In genomic region chr4:7103599-7104365, GRCh38 we compare ENCODE assay signal across 1 cellular context.
TF ChIP-seq lines count a peak whose summit lies in the region.

No MANE protein-coding gene starts in this region.

TF ChIP-seq in HepG2, 621 proteins besides CTCF, POLR2A, EP300 and RAD21 (continued from another document and continues in another):
- TF ChIP-seq ZHX1 (CRISPR knock-in tag; IDR thresholded peaks at IDR 0.05; ENCODE audit: low read depth) = 0 out of 2 replicates have a peak, but pooled peaks have one; percentile 52
- no peak; the same call in 1 of the 2 replicates for TF ChIP-seq HINFP (CRISPR knock-in tag; IDR thresholded peaks at IDR 0.05; ENCODE audit: low read depth)
- TF ChIP-seq CENPT (CRISPR knock-in tag; IDR thresholded peaks at IDR 0.05; ENCODE audit: low read depth) = no peak
- TF ChIP-seq PATZ1 (CRISPR knock-in tag; IDR thresholded peaks at IDR 0.05) = 0 out of 2 replicates have a peak, but pooled peaks have one; percentile 17
- TF ChIP-seq HHEX (CRISPR knock-in tag; IDR thresholded peaks at IDR 0.05) = no peak
- no peak for TF ChIP-seq ZNF543 (CRISPR knock-in tag; IDR thresholded peaks at IDR 0.05)
- no peak for TF ChIP-seq HDAC6 (IDR thresholded peaks at IDR 0.05; ENCODE audit: low read depth, low read length)
- TF ChIP-seq ZNF260 (CRISPR knock-in tag; IDR thresholded peaks at IDR 0.05; ENCODE audit: borderline replicate concordance, low read depth) = 0 out of 2 replicates have a peak, but pooled peaks have one; percentile 49
- TF ChIP-seq ZNF343 (CRISPR knock-in tag; IDR thresholded peaks at IDR 0.05) = no peak
- TF ChIP-seq ZBTB20 (CRISPR knock-in tag; IDR thresholded peaks at IDR 0.05; ENCODE audit: borderline replicate concordance, low read depth) = no peak
- peak; percentile 90 for TF ChIP-seq NCOR1 (IDR thresholded peaks at IDR 0.05; ENCODE audit: borderline replicate concordance, low read length)
- TF ChIP-seq MYNN (CRISPR knock-in tag; IDR thresholded peaks at IDR 0.05; ENCODE audit: low read depth) = no peak
- TF ChIP-seq ZNF678 (CRISPR knock-in tag; IDR thresholded peaks at IDR 0.05) = 0 out of 2 replicates have a peak, but pooled peaks have one; percentile 61
- TF ChIP-seq MAZ (IDR thresholded peaks at IDR 0.05; ENCODE audit: borderline replicate concordance, low read depth, low read length) = no peak; the same call in 1 of the 2 replicates
- peak; percentile 55; the same call in 1 of the 2 replicates for TF ChIP-seq MAZ (CRISPR knock-in tag; IDR thresholded peaks at IDR 0.05; ENCODE audit: low read depth)
- no peak for TF ChIP-seq ZNF274 (CRISPR knock-in tag; IDR thresholded peaks at IDR 0.05)
- peak; percentile 16; the same call in 1 of the 2 replicates for TF ChIP-seq ZIK1 (CRISPR knock-in tag; IDR thresholded peaks at IDR 0.05; ENCODE audit: borderline replicate concordance, low read depth)
- TF ChIP-seq ZNF160 (CRISPR knock-in tag; IDR thresholded peaks at IDR 0.05) = 0 out of 2 replicates have a peak, but pooled peaks have one; percentile 52
- TF ChIP-seq FOXJ3 (CRISPR knock-in tag; IDR thresholded peaks at IDR 0.05; ENCODE audit: borderline replicate concordance) = no peak
- TF ChIP-seq ZNF335 (CRISPR knock-in tag; IDR thresholded peaks at IDR 0.05) = peak; percentile 59; the same call in 1 of the 2 replicates
- no peak for TF ChIP-seq PAF1 (CRISPR knock-in tag; IDR thresholded peaks at IDR 0.05)
- no peak for TF ChIP-seq ZNF484 (CRISPR knock-in tag; IDR thresholded peaks at IDR 0.05; ENCODE audit: borderline replicate concordance, low read depth)
- TF ChIP-seq CHD2 (IDR thresholded peaks at IDR 0.05; ENCODE audit: low read depth, low read length) = no peak
- TF ChIP-seq KLF11 (CRISPR knock-in tag; IDR thresholded peaks at IDR 0.05) = no peak
- no peak; the same call in 1 of the 2 replicates for TF ChIP-seq ZNF510 (CRISPR knock-in tag; IDR thresholded peaks at IDR 0.05; ENCODE audit: low read depth)
- 0 out of 2 replicates have a peak, but pooled peaks have one; percentile 25 for TF ChIP-seq TFDP2 (CRISPR knock-in tag; IDR thresholded peaks at IDR 0.05)
- no peak for TF ChIP-seq MXD3 (CRISPR knock-in tag; IDR thresholded peaks at IDR 0.05)
- TF ChIP-seq ZNF367 (CRISPR knock-in tag; IDR thresholded peaks at IDR 0.05; ENCODE audit: borderline replicate concordance) = no peak
- peak; percentile 70 for TF ChIP-seq MED1 (CRISPR knock-in tag; IDR thresholded peaks at IDR 0.05)
- TF ChIP-seq RFX5 (IDR thresholded peaks at IDR 0.05; ENCODE audit: low read depth, low read length) = no peak
- no peak; the same call in 1 of the 2 replicates for TF ChIP-seq KDM5A (IDR thresholded peaks at IDR 0.05; ENCODE audit: borderline replicate concordance, low read length)
- no peak for TF ChIP-seq ZSCAN20 (CRISPR knock-in tag; IDR thresholded peaks at IDR 0.05; ENCODE audit: borderline replicate concordance)
- no peak for TF ChIP-seq ZNF773 (CRISPR knock-in tag; IDR thresholded peaks at IDR 0.05; ENCODE audit: borderline replicate concordance)
- TF ChIP-seq AGO1 (IDR thresholded peaks at IDR 0.05; ENCODE audit: low read depth, low read length, poor library complexity, severe bottlenecking) = no peak
- no peak for TF ChIP-seq EHMT2 (IDR thresholded peaks at IDR 0.05; ENCODE audit: borderline replicate concordance, low read depth, low read length)
- peak; percentile 48; the same call in 1 of the 2 replicates for TF ChIP-seq TAF1 (CRISPR knock-in tag; IDR thresholded peaks at IDR 0.05)
- peak; percentile 54; the same call in 1 of the 2 replicates for TF ChIP-seq THRA (CRISPR knock-in tag; IDR thresholded peaks at IDR 0.05; ENCODE audit: borderline replicate concordance)
- TF ChIP-seq STAT5B (CRISPR knock-in tag; IDR thresholded peaks at IDR 0.05) = no peak; the same call in 1 of the 2 replicates
- TF ChIP-seq ATM (IDR thresholded peaks at IDR 0.05; ENCODE audit: borderline replicate concordance) = no peak
- TF ChIP-seq REST (IDR thresholded peaks at IDR 0.05; ENCODE audit: borderline replicate concordance in 1 of 2, low read depth in 1 of 2, low read length in 2 of 2) = peak in 1 of 2 experiments; percentile 35; a peak in 1 of 4 replicates
- no peak for TF ChIP-seq ZC3H4 (CRISPR knock-in tag; IDR thresholded peaks at IDR 0.05; ENCODE audit: borderline replicate concordance)
- no peak for TF ChIP-seq NR2C2 (CRISPR knock-in tag; IDR thresholded peaks at IDR 0.05; ENCODE audit: borderline replicate concordance)
- TF ChIP-seq CENPBD1 (CRISPR knock-in tag; IDR thresholded peaks at IDR 0.05; ENCODE audit: borderline replicate concordance, low read depth) = no peak
- peak; percentile 95; the same call in 1 of the 2 replicates for TF ChIP-seq ZNF296 (CRISPR knock-in tag; conservative IDR thresholded peaks at IDR 0.05)
- no peak for TF ChIP-seq SMAD1 (CRISPR knock-in tag; IDR thresholded peaks at IDR 0.05; ENCODE audit: borderline replicate concordance, low read depth)
- peak; percentile 33; the same call in 1 of the 2 replicates for TF ChIP-seq RBFOX2 (IDR thresholded peaks at IDR 0.05; ENCODE audit: low read depth, low read length)
- peak; percentile 2; the same call in 1 of the 2 replicates for TF ChIP-seq ZFX (CRISPR knock-in tag; IDR thresholded peaks at IDR 0.05; ENCODE audit: low read depth)
- TF ChIP-seq MTF2 (CRISPR knock-in tag; IDR thresholded peaks at IDR 0.05; ENCODE audit: borderline replicate concordance) = no peak
- no peak for TF ChIP-seq MNT (IDR thresholded peaks at IDR 0.05)
- no peak for TF ChIP-seq ZNF792 (CRISPR knock-in tag; IDR thresholded peaks at IDR 0.05)
